In the genomic region with DNA sequence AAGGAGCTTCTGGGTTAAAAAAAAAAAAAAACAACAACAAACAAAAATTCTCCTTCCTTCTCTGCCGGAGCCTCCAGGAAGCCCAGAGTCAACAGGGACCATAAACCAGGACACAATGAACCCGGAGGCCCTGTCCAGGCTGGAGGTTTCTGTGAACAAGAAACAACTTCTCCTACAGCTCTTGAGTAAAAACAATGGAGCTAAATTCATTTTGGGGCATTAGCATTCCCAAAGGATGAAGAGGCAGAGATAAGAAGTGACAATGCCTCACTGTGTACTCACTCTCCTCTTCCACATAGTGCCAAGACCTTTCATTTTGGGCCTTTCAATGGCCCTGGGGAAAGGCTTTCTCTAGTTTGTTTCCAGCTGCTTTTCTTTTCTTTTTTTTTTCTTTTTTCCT, we compare ENCODE assay signal across 15 cellular contexts. TPM values are rescaled to one million over a fixed set of nuclear protein-coding genes. Genes with fewer than 3 reads are reported as not detected.
DNase-seq lines count a peak whose midpoint lies in the region; ATAC-seq and TF ChIP-seq lines count a peak whose summit lies in the region.
"Had no signal": no experiment of that assay in that cellular context is flagged by ENCODE, and none has a peak within 500 bp of the region (broad histone marks: within the 10 kb centered on the region; RNA-seq: fewer than 3 reads in every experiment).

No MANE protein-coding gene starts in this region.

- H3K4me2 ChIP-seq in H9 (ENCODE audit: insufficient read depth, insufficient read length, low read length) (no peak overlapping the region), hepatocyte (peak overlapping the region; percentile 32), mesenchymal stem cell (ENCODE audit: low read length, poor library complexity, severe bottlenecking) (no peak overlapping the region)

- H3K9me3 Mint-ChIP-seq in H9 = no peaks in the 10 kb centered on the region
- no peaks in the 10 kb centered on the region for H3K9me3 Mint-ChIP-seq in activated T-helper 17 cell treated with anti-CD3 and anti-CD28 coated beads, Interleukin-2, amount 50 U/mL, for 72 hours
- no peaks in the 10 kb centered on the region for H3K9me3 Mint-ChIP-seq in stimulated activated naive CD8-positive, alpha-beta T cell treated with anti-CD3 and anti-CD28 coated beads, Interleukin-15, amount 100 ng/mL, for 72 hours
- H3K9me3 Mint-ChIP-seq: CD4-positive, alpha-beta T cell; immature natural killer cell had no signal

- H4K20me1 ChIP-seq in H9 (ENCODE audit: control insufficient read depth, insufficient read depth, insufficient read length) (no peaks in the 10 kb centered on the region), hepatocyte (ENCODE audit: insufficient read depth, poor library complexity, severe bottlenecking) (peaks cover 28% of the 10 kb centered on the region)

- H2BK5ac ChIP-seq in H9 (ENCODE audit: insufficient read length, low read length) = no peak overlapping the region
- H2BK5ac ChIP-seq in mesenchymal stem cell (ENCODE audit: low read depth, low read length, poor library complexity, severe bottlenecking) = no peak overlapping the region

- H3T11ph ChIP-seq in H9 (ENCODE audit: low read length) = no peak overlapping the region

- ATAC-seq in activated T-helper 17 cell treated with anti-CD3 and anti-CD28 coated beads, Interleukin-2, amount 50 U/mL, for 72 hours (replicated peaks) = no peak
- no peak for ATAC-seq in stimulated activated naive CD8-positive, alpha-beta T cell treated with anti-CD3 and anti-CD28 coated beads, Interleukin-15, amount 100 ng/mL, for 72 hours
- ATAC-seq: gastrocnemius medialis had no signal

- H2BK20ac ChIP-seq in H9 (ENCODE audit: low read depth, low read length, poor library complexity, severe bottlenecking) = no peak overlapping the region

- no peak overlapping the region for H3K56ac ChIP-seq in H9 (ENCODE audit: insufficient read length, low read depth, low read length)

- no peak overlapping the region for H3K27ac ChIP-seq in H9 (ENCODE audit: insufficient read length, low read depth, low read length)
- H3K27ac ChIP-seq in VCaP = peak overlapping the region; percentile 90
- H3K27ac ChIP-seq in hepatocyte = peak overlapping the region; percentile 62
- H3K27ac ChIP-seq in stomach = peak overlapping the region in 4 of 5 donors; percentile 17 to 84 (median 54)
- no peak overlapping the region for H3K27ac ChIP-seq in mesenchymal stem cell (ENCODE audit: low read length, poor library complexity, severe bottlenecking)
- H3K27ac ChIP-seq: cardiac muscle cell, gastrocnemius medialis, thoracic aorta had no signal

- no peak for TF ChIP-seq EP300 in stomach (IDR thresholded peaks at IDR 0.05)

- H3K23ac ChIP-seq in H9 (ENCODE audit: insufficient read length, low read depth, low read length) = no peak overlapping the region
- H3K23ac ChIP-seq in mesenchymal stem cell (ENCODE audit: low read length in 2 of 2) = no peak overlapping the region

- H3K4me1 Mint-ChIP-seq in H9 = peaks cover 23 to 35% of the 10 kb centered on the region in 2 experiments
- no peaks in the 10 kb centered on the region for H3K4me1 Mint-ChIP-seq in activated T-helper 17 cell treated with anti-CD3 and anti-CD28 coated beads, Interleukin-2, amount 50 U/mL, for 72 hours
- no peaks in the 10 kb centered on the region for H3K4me1 Mint-ChIP-seq in stimulated activated naive CD8-positive, alpha-beta T cell treated with anti-CD3 and anti-CD28 coated beads, Interleukin-15, amount 100 ng/mL, for 72 hours
- H3K4me1 Mint-ChIP-seq: immature natural killer cell had no signal

- H3K4me3 Mint-ChIP-seq in H9 = no peak overlapping the region
- H3K4me3 Mint-ChIP-seq in activated T-helper 17 cell treated with anti-CD3 and anti-CD28 coated beads, Interleukin-2, amount 50 U/mL, for 72 hours = no peak overlapping the region
- no peak overlapping the region for H3K4me3 Mint-ChIP-seq in stimulated activated naive CD8-positive, alpha-beta T cell treated with anti-CD3 and anti-CD28 coated beads, Interleukin-15, amount 100 ng/mL, for 72 hours
- H3K4me3 Mint-ChIP-seq: CD4-positive, alpha-beta T cell; immature natural killer cell had no signal

- H3K36me3 Mint-ChIP-seq in H9 (ENCODE audit: insufficient read depth in 1 of 3, low read depth in 3 of 3) = peaks cover 5 to 17% (median 15%) of the 10 kb centered on the region in 3 experiments; a peak in 6 of 7 replicates
- no peaks in the 10 kb centered on the region for H3K36me3 Mint-ChIP-seq in activated T-helper 17 cell treated with anti-CD3 and anti-CD28 coated beads, Interleukin-2, amount 50 U/mL, for 72 hours (ENCODE audit: low read depth)
- H3K36me3 Mint-ChIP-seq: immature natural killer cell had no signal

- H3K9me3 ChIP-seq in H9 (ENCODE audit: control insufficient read depth, low read depth, low read length) = no peaks in the 10 kb centered on the region
- H3K9me3 ChIP-seq in hepatocyte (ENCODE audit: low read depth) = no peaks in the 10 kb centered on the region
- no peaks in the 10 kb centered on the region for H3K9me3 ChIP-seq in stomach
- H3K9me3 ChIP-seq in mesenchymal stem cell (ENCODE audit: control insufficient read depth, low read length) = no peaks in the 10 kb centered on the region
- H3K9me3 ChIP-seq: gastrocnemius medialis, thoracic aorta had no signal

- no peaks in the 10 kb centered on the region for H3K27me3 ChIP-seq in H9 (ENCODE audit: insufficient read depth, low read length)
- H3K27me3 ChIP-seq in hepatocyte = no peaks in the 10 kb centered on the region
- no peaks in the 10 kb centered on the region for H3K27me3 ChIP-seq in stomach
- no peaks in the 10 kb centered on the region for H3K27me3 ChIP-seq in mesenchymal stem cell (ENCODE audit: control insufficient read depth in 1 of 2, insufficient read depth in 1 of 2, low read length in 2 of 2)
- H3K27me3 ChIP-seq: cardiac muscle cell, gastrocnemius medialis had no signal

- H2BK12ac ChIP-seq in H9 (ENCODE audit: insufficient read length, low read depth, low read length) (no peak overlapping the region), mesenchymal stem cell (ENCODE audit: low read length in 2 of 2) (no peak overlapping the region)

- H3K27ac Mint-ChIP-seq in H9 = peak overlapping the region in 2 of 3 experiments; percentile 89 to 95; a peak in 4 of 7 replicates
- H3K27ac Mint-ChIP-seq in activated T-helper 17 cell treated with anti-CD3 and anti-CD28 coated beads, Interleukin-2, amount 50 U/mL, for 72 hours = no peak overlapping the region
- no peak overlapping the region for H3K27ac Mint-ChIP-seq in stimulated activated naive CD8-positive, alpha-beta T cell treated with anti-CD3 and anti-CD28 coated beads, Interleukin-15, amount 100 ng/mL, for 72 hours
- H3K27ac Mint-ChIP-seq: CD4-positive, alpha-beta T cell; immature natural killer cell had no signal

- H3K18ac ChIP-seq in H9 (ENCODE audit: insufficient read length, low read depth, low read length) (no peak overlapping the region), mesenchymal stem cell (ENCODE audit: low read depth in 1 of 2, low read length in 2 of 2) (no peak overlapping the region)

- H3K9ac ChIP-seq in H9 (ENCODE audit: extremely low read depth, insufficient read length, low read length) (no peak overlapping the region), mesenchymal stem cell (ENCODE audit: low read length) (no peak overlapping the region)

- intact Hi-C loops in stomach (cut with DNase I; ENCODE audit: low total_unique reads) = no loop called here

- H3K79me1 ChIP-seq in H9 (ENCODE audit: insufficient read depth, low read depth, low read length, poor library complexity, severe bottlenecking) (peaks cover 9% of the 10 kb centered on the region), mesenchymal stem cell (replicated peaks; ENCODE audit: low read length, poor library complexity, severe bottlenecking) (peaks cover 10% of the 10 kb centered on the region)

- WGBS in H9 (ENCODE audit: extremely low coverage, insufficient read length, low lambda C conversion rate) = no CpG with 5 or more reads among the region's 2 CpGs
- WGBS in hepatocyte (ENCODE audit: low lambda C conversion rate, missing lambda C conversion rate) = 16% methylated on average over 2 of the region's 2 CpGs
- 16 to 46% (median 32%) methylated on average over 2 of the region's 2 CpGs for WGBS in stomach, 5 donors
- WGBS in mesenchymal stem cell = 17% methylated on average over 1 of the region's 2 CpGs

- no peak overlapping the region for H4K5ac ChIP-seq in H9 (ENCODE audit: insufficient read length, low read depth, low read length)

- no peak overlapping the region for H2BK120ac ChIP-seq in H9 (ENCODE audit: low read depth, low read length, poor library complexity, severe bottlenecking)
- no peak overlapping the region for H2BK120ac ChIP-seq in mesenchymal stem cell (ENCODE audit: low read depth, low read length)

- no peaks in the 10 kb centered on the region for H3K4me1 ChIP-seq in H9 (ENCODE audit: insufficient read depth, low read length)
- H3K4me1 ChIP-seq in hepatocyte (ENCODE audit: insufficient read depth) = peaks cover 20% of the 10 kb centered on the region
- H3K4me1 ChIP-seq in stomach = peaks cover 15 to 51% (median 31%) of the 10 kb centered on the region in 4 donors
- peaks cover 29% of the 10 kb centered on the region for H3K4me1 ChIP-seq in mesenchymal stem cell (ENCODE audit: control insufficient read depth, insufficient read depth, low read depth, low read length)
- H3K4me1 ChIP-seq: gastrocnemius medialis had no signal

- no peaks in the 10 kb centered on the region for H3K27me3 Mint-ChIP-seq in H9 (ENCODE audit: low read depth)
- H3K27me3 Mint-ChIP-seq in activated T-helper 17 cell treated with anti-CD3 and anti-CD28 coated beads, Interleukin-2, amount 50 U/mL, for 72 hours = peaks cover 4% of the 10 kb centered on the region
- peaks cover 6% of the 10 kb centered on the region for H3K27me3 Mint-ChIP-seq in stimulated activated naive CD8-positive, alpha-beta T cell treated with anti-CD3 and anti-CD28 coated beads, Interleukin-15, amount 100 ng/mL, for 72 hours

- no peak overlapping the region for H2AK5ac ChIP-seq in H9 (ENCODE audit: insufficient read length, low read length)
- H2AK5ac ChIP-seq in mesenchymal stem cell (ENCODE audit: low read length, severe bottlenecking) = no peak overlapping the region

- no peak overlapping the region for H4K91ac ChIP-seq in H9 (ENCODE audit: insufficient read length, low read depth, low read length)
- no peak overlapping the region for H4K91ac ChIP-seq in mesenchymal stem cell (ENCODE audit: low read length)

- no peak for DNase-seq in H9
- DNase-seq in hepatocyte (ENCODE audit: low spot score) = no peak
- no peak for DNase-seq in stomach
- no peak for DNase-seq in mesenchymal stem cell
- DNase-seq in stimulated activated naive CD8-positive, alpha-beta T cell treated with anti-CD3 and anti-CD28 coated beads, Interleukin-15, amount 100 ng/mL, for 72 hours = no peak
- DNase-seq: activated naive CD4-positive, alpha-beta T cell; CD4-positive, alpha-beta T cell; gastrocnemius medialis; immature natural killer cell; NCI-H2171 treated with DMSO at 0.1 percent for 48 hours; posterior cingulate gyrus had no signal

- H3K79me2 ChIP-seq in H9 (ENCODE audit: insufficient read depth, low read length) = peaks cover 5% of the 10 kb centered on the region; the same call in 1 of the 2 replicates
- peaks cover 94% of the 10 kb centered on the region for H3K79me2 ChIP-seq in hepatocyte

- H4K8ac ChIP-seq in H9 (replicated peaks; ENCODE audit: insufficient read length, low read depth, low read length) = no peak overlapping the region
- no peak overlapping the region for H4K8ac ChIP-seq in mesenchymal stem cell (ENCODE audit: low read length)

- H3K9me2 ChIP-seq in hepatocyte (replicated peaks; ENCODE audit: insufficient read depth) = no peaks in the 10 kb centered on the region

- H3K36me3 ChIP-seq in hepatocyte (replicated peaks; ENCODE audit: insufficient read depth, low read depth) (no peaks in the 10 kb centered on the region), stomach (no peaks in the 10 kb centered on the region), mesenchymal stem cell (ENCODE audit: control insufficient read depth in 1 of 2, insufficient read depth in 2 of 2, low read depth in 1 of 2, low read length in 2 of 2) (peaks cover 0 to 13% of the 10 kb centered on the region in 2 experiments)
- H3K36me3 ChIP-seq: cardiac muscle cell, gastrocnemius medialis, thoracic aorta had no signal

- no peak overlapping the region for H3K4me3 ChIP-seq in hepatocyte
- no peak overlapping the region for H3K4me3 ChIP-seq in stomach
- no peak overlapping the region for H3K4me3 ChIP-seq in mesenchymal stem cell (ENCODE audit: insufficient read depth in 1 of 2, low read depth in 1 of 2, low read length in 2 of 2)
- H3K4me3 ChIP-seq: cardiac muscle cell, gastrocnemius medialis, thoracic aorta had no signal

- TF ChIP-seq CTCF in H9 (conservative IDR thresholded peaks at IDR 0.05) = no peak
- TF ChIP-seq CTCF in VCaP (conservative IDR thresholded peaks at IDR 0.05) = no peak
- no peak for TF ChIP-seq CTCF in hepatocyte (IDR thresholded peaks at IDR 0.05; ENCODE audit: poor library complexity)
- TF ChIP-seq CTCF in stomach (IDR thresholded peaks at IDR 0.05) = no peak

- H3K4ac ChIP-seq in H9 (ENCODE audit: low read depth, low read length) (no peak overlapping the region), mesenchymal stem cell (ENCODE audit: low read depth in 1 of 2, low read length in 2 of 2) (no peak overlapping the region)

- H2BK15ac ChIP-seq in H9 (ENCODE audit: low read depth, low read length) (no peak overlapping the region), mesenchymal stem cell (ENCODE audit: low read depth, poor library complexity, severe bottlenecking) (no peak overlapping the region)

- no peak for TF ChIP-seq POLR2A in stomach (IDR thresholded peaks at IDR 0.05)

- H3K23me2 ChIP-seq in H9 (ENCODE audit: insufficient read length, low read depth, low read length, poor library complexity, severe bottlenecking) = no peaks in the 10 kb centered on the region

- H2AFZ ChIP-seq in H9 (ENCODE audit: low read length) (no peak overlapping the region), hepatocyte (no peak overlapping the region), mesenchymal stem cell (ENCODE audit: low read depth, low read length) (no peak overlapping the region)

- H3K14ac ChIP-seq in H9 (ENCODE audit: insufficient read depth, low read length) (no peak overlapping the region), mesenchymal stem cell (ENCODE audit: low read length in 2 of 2) (no peak overlapping the region)

RNA-seq across cellular contexts. Expression of gene RHPN2, which starts 9.0 kb away (rescaled TPM):
- 29.1 and 29.2 TPM in 2 replicates for total RNA-seq in H9 (2021)
- 67.6 and 67.9 TPM in 2 replicates for total RNA-seq in hepatocyte
- 44.3 and 54.2 TPM in 2 replicates for polyA plus RNA-seq in hepatocyte
- total RNA-seq in stomach = 10 to 100 TPM; 13.3 to 73.5 (median 37.1) TPM
- polyA plus RNA-seq in stomach = 10 to 100 TPM in 2 of 3 donors, 1 to 10 TPM in 1; 2.4 to 62.6 (median 17.1) TPM
- 1 to 10 TPM; 2.3 TPM for total RNA-seq in activated T-helper 17 cell treated with anti-CD3 and anti-CD28 coated beads, Interleukin-2, amount 50 U/mL, for 72 hours
- 3.8 TPM for polyA plus RNA-seq in mesenchymal stem cell (2013, experiment 1 of 2)
- polyA plus RNA-seq in mesenchymal stem cell (2013, experiment 2 of 2) = 3.6 TPM
- polyA plus RNA-seq: immature natural killer cell had no signal

RNA-seq across cellular contexts. Expression of gene GPATCH1, which starts 25.3 kb away (rescaled TPM):
- 11.7 and 12.2 TPM in 2 replicates for total RNA-seq in H9 (2021)
- total RNA-seq in hepatocyte = 6.7 and 14.5 TPM in 2 replicates
- 6.8 and 9.7 TPM in 2 replicates for polyA plus RNA-seq in hepatocyte
- 10 to 100 TPM in 2 of 5 donors, 1 to 10 TPM in 3; 1.2 to 31.5 (median 9.5) TPM for total RNA-seq in stomach
- 1 to 10 TPM; 2.2 to 5.8 (median 5.4) TPM for polyA plus RNA-seq in stomach
- 10 to 100 TPM; 10.4 to 10.7 TPM for total RNA-seq in activated T-helper 17 cell treated with anti-CD3 and anti-CD28 coated beads, Interleukin-2, amount 50 U/mL, for 72 hours
- 3.7 TPM for polyA plus RNA-seq in mesenchymal stem cell (2013, experiment 1 of 2)
- polyA plus RNA-seq in mesenchymal stem cell (2013, experiment 2 of 2) = 3.7 TPM

Comparison
In these comparisons a context has a peak if more than half of its experiments do, and no peak if none do; other contexts are left out.
1. H3K27ac ChIP-seq: peak in VCaP (single experiment), hepatocyte (single experiment) and stomach (4 of 5); none in H9 (single experiment) and mesenchymal stem cell (single experiment).
2. H3K27ac Mint-ChIP-seq: peak in H9 (2 of 3); none in activated T-helper 17 cell treated with anti-CD3 and anti-CD28 coated beads, Interleukin-2, amount 50 U/mL, for 72 hours (single experiment) and stimulated activated naive CD8-positive, alpha-beta T cell treated with anti-CD3 and anti-CD28 coated beads, Interleukin-15, amount 100 ng/mL, for 72 hours (0 of 2).